Comparison of ENCODE assay signal across 8 cellular contexts in the genomic region with DNA sequence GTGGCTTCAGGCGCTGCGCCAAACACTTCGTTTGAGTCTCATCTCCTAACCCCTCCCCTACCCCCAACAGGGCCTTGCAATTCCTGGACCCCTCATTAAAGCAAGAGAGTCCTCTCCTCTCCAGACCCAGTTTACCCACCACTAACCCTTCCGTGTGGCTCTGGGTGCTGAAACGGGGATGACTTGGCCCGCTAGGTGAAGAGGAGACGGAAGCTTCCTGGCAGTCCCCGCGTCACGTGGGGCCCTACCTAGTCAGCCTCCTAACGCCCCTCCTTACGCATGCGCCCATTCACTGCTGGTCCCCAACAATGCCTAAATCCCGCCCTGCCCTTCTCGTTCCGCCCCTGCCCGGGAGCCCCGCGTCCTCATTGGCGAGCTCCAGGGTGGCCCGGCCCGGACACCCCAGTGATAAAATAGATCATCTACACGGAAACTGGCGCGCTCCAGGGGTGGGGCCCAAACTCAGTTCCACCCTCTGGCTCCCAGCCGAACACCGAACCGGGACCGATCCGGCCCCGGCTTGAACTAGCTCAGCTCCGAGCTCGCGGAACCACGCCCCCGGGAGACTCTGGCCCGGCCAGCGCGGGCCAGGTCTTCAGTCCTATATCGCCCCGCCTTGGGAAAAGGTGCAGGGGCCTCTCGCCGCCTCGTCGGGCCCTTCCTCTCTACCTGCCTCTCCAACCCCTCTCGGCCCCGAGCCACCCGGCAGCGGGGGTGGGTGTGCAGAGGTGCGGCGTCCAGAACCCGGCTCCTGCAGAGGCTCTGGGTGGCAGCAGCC. TPM values are rescaled to one million over a fixed set of nuclear protein-coding genes. Genes with fewer than 3 reads are reported as not detected.
DNase-seq lines count a peak whose midpoint lies in the region; ATAC-seq and TF ChIP-seq lines count a peak whose summit lies in the region.

A gene with protein sequence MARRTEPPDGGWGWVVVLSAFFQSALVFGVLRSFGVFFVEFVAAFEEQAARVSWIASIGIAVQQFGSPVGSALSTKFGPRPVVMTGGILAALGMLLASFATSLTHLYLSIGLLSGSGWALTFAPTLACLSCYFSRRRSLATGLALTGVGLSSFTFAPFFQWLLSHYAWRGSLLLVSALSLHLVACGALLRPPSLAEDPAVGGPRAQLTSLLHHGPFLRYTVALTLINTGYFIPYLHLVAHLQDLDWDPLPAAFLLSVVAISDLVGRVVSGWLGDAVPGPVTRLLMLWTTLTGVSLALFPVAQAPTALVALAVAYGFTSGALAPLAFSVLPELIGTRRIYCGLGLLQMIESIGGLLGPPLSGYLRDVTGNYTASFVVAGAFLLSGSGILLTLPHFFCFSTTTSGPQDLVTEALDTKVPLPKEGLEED (plus strand): TSS at position 425 of the 778 bp plus-strand sequence. CDS start 368 bp downstream, outside the sequence.

- H3K79me2 ChIP-seq in fibroblast of lung (ENCODE audit: control insufficient read depth, insufficient read depth, low read length) = no peaks in the 10 kb centered on the region

- POLR2A ChIA-PET in RWPE1 (lab: Yijun Ruan, JAX; ENCODE audit: low non-redundant PET) = interaction anchor here (1.0 to 1.2 kb wide), 3 partner anchors 10 to 109 kb away, joined by 3 to 4 read pairs (median 3); no protein-coding TSS in a partner anchor

- peak within 1 kb of the TSS; percentile 97 for H3K4me3 Mint-ChIP-seq in activated T-helper 17 cell treated with anti-CD3 and anti-CD28 coated beads, Interleukin-2, amount 50 U/mL, for 72 hours
- peak within 1 kb of the TSS; percentile 89 to 99 (median 96) for H3K4me3 Mint-ChIP-seq in naive B cell
- peak within 1 kb of the TSS; percentile 94 for H3K4me3 Mint-ChIP-seq in stimulated activated memory B cell treated with anti-CD40 and anti-IgM and Interleukin-4, amounts not matched to agents 10 μg/mL and 1 μg/mL and 100 μg/mL, for 72 hours

- no peaks in the 10 kb centered on the region for H3K9me3 Mint-ChIP-seq in activated T-helper 17 cell treated with anti-CD3 and anti-CD28 coated beads, Interleukin-2, amount 50 U/mL, for 72 hours
- no peaks in the 10 kb centered on the region for H3K9me3 Mint-ChIP-seq in naive B cell
- no peaks in the 10 kb centered on the region for H3K9me3 Mint-ChIP-seq in stimulated activated memory B cell treated with anti-CD40 and anti-IgM and Interleukin-4, amounts not matched to agents 10 μg/mL and 1 μg/mL and 100 μg/mL, for 72 hours

- no peaks in the 10 kb centered on the region for H3K27me3 Mint-ChIP-seq in activated T-helper 17 cell treated with anti-CD3 and anti-CD28 coated beads, Interleukin-2, amount 50 U/mL, for 72 hours
- H3K27me3 Mint-ChIP-seq in naive B cell = no peaks in the 10 kb centered on the region
- no peaks in the 10 kb centered on the region for H3K27me3 Mint-ChIP-seq in stimulated activated memory B cell treated with anti-CD40 and anti-IgM and Interleukin-4, amounts not matched to agents 10 μg/mL and 1 μg/mL and 100 μg/mL, for 72 hours

- H3K9ac ChIP-seq in fibroblast of lung (ENCODE audit: insufficient read depth, low read length) = peak within 1 kb of the TSS; percentile 52

- no peaks in the 10 kb centered on the region for H3K27me3 ChIP-seq in fibroblast of lung (ENCODE audit: control insufficient read depth, insufficient read depth, low read length)

- DNase-seq in EL = peak; percentile 98
- peak; percentile 72 for DNase-seq in GOT3 (lab: John Stamatoyannopoulos, UW)
- DNase-seq in LHCN-M2 (ENCODE audit: low read depth) = peak; percentile 91
- DNase-seq in RWPE1 (ENCODE audit: low spot score) = peak; percentile 100
- DNase-seq in fibroblast of lung (ENCODE audit: low read depth in 2 of 2) = peak; percentile 92
- peak; percentile 97 for DNase-seq in naive B cell

- H3K4me1 ChIP-seq in fibroblast of lung (ENCODE audit: control insufficient read depth, extremely low read depth, insufficient read depth, low read length) = peaks cover 5% of the 10 kb centered on the region

- H3K36me3 Mint-ChIP-seq in activated T-helper 17 cell treated with anti-CD3 and anti-CD28 coated beads, Interleukin-2, amount 50 U/mL, for 72 hours (ENCODE audit: low read depth) = peaks cover 17% of the 10 kb centered on the region
- no peaks in the 10 kb centered on the region for H3K36me3 Mint-ChIP-seq in naive B cell
- H3K36me3 Mint-ChIP-seq in stimulated activated memory B cell treated with anti-CD40 and anti-IgM and Interleukin-4, amounts not matched to agents 10 μg/mL and 1 μg/mL and 100 μg/mL, for 72 hours = no peaks in the 10 kb centered on the region

- H3K27ac ChIP-seq in RWPE1 (peak within 1 kb of the TSS; percentile 90), fibroblast of lung (ENCODE audit: insufficient read depth, low read length) (peak within 1 kb of the TSS; percentile 85)

- no peaks in the 10 kb centered on the region for H4K20me1 ChIP-seq in fibroblast of lung (ENCODE audit: control insufficient read depth, extremely low read depth, insufficient read depth, low read length)

- H3K4me3 ChIP-seq in fibroblast of lung (replicated peaks in 1 of 4; ENCODE audit: control extremely low read depth in 1 of 4, insufficient read depth in 1 of 4, low read depth in 3 of 4, low read length in 4 of 4) = peak within 1 kb of the TSS; percentile 75 to 91 (median 79)

- H3K27ac Mint-ChIP-seq in activated T-helper 17 cell treated with anti-CD3 and anti-CD28 coated beads, Interleukin-2, amount 50 U/mL, for 72 hours = peak within 1 kb of the TSS; percentile 99
- H3K27ac Mint-ChIP-seq in naive B cell = peak within 1 kb of the TSS; percentile 97 to 100 (median 98)
- peak within 1 kb of the TSS; percentile 98 for H3K27ac Mint-ChIP-seq in stimulated activated memory B cell treated with anti-CD40 and anti-IgM and Interleukin-4, amounts not matched to agents 10 μg/mL and 1 μg/mL and 100 μg/mL, for 72 hours

- no peaks in the 10 kb centered on the region for H3K36me3 ChIP-seq in fibroblast of lung (ENCODE audit: control insufficient read depth, insufficient read depth, low read length)

- peak within 1 kb of the TSS; percentile 92 for H3K4me2 ChIP-seq in fibroblast of lung (ENCODE audit: extremely low read depth, insufficient read depth, low read length)

- no peaks in the 10 kb centered on the region for H3K9me3 ChIP-seq in fibroblast of lung (ENCODE audit: control insufficient read depth, insufficient read depth, low read depth, low read length)

- peak within 1 kb of the TSS; percentile 94 for H2AFZ ChIP-seq in fibroblast of lung (ENCODE audit: low read length)

- TF ChIP-seq CTCF in RWPE1 (conservative IDR thresholded peaks at IDR 0.05; ENCODE audit: low read depth) (no peak), fibroblast of lung (conservative IDR thresholded peaks at IDR 0.05 in 1 of 2, IDR thresholded peaks at IDR 0.05 in 1 of 2; ENCODE audit: low read depth in 1 of 2, low read length in 2 of 2) (no peak)

- CTCF ChIA-PET in RWPE1 (lab: Yijun Ruan, JAX) = interaction anchor here (0.6 to 1.6 kb wide), 5 partner anchors 10 to 1031 kb away, joined by 3 to 6 read pairs (median 4); no protein-coding TSS in a partner anchor

- peak; percentile 95 for ATAC-seq in activated T-helper 17 cell treated with anti-CD3 and anti-CD28 coated beads, Interleukin-2, amount 50 U/mL, for 72 hours (replicated peaks)
- ATAC-seq in naive B cell (ENCODE audit: low read depth in 2 of 2) = peak; percentile 88 to 92
- peak; percentile 97 for ATAC-seq in stimulated activated memory B cell treated with anti-CD40 and anti-IgM and Interleukin-4, amounts not matched to agents 10 μg/mL and 1 μg/mL and 100 μg/mL, for 72 hours

- peaks cover 14% of the 10 kb centered on the region for H3K4me1 Mint-ChIP-seq in activated T-helper 17 cell treated with anti-CD3 and anti-CD28 coated beads, Interleukin-2, amount 50 U/mL, for 72 hours
- peaks cover 37 to 52% (median 44%) of the 10 kb centered on the region in 3 donors for H3K4me1 Mint-ChIP-seq in naive B cell
- peaks cover 55% of the 10 kb centered on the region for H3K4me1 Mint-ChIP-seq in stimulated activated memory B cell treated with anti-CD40 and anti-IgM and Interleukin-4, amounts not matched to agents 10 μg/mL and 1 μg/mL and 100 μg/mL, for 72 hours

RNA-seq across cellular contexts. Expression of the gene that starts here (rescaled TPM):
- total RNA-seq in LHCN-M2 (2014; rRNA removed) (0.63 TPM in 1 of 2 replicates, not detected in the other), fibroblast of lung (0.26 and 1.3 TPM in 2 replicates)
- 2.8 TPM for polyA plus RNA-seq in LHCN-M2 (2012)
- total RNA-seq in activated T-helper 17 cell treated with anti-CD3 and anti-CD28 coated beads, Interleukin-2, amount 50 U/mL, for 72 hours = 10 to 100 TPM; 10.7 to 11.8 TPM
- polyA plus RNA-seq in fibroblast of lung (1.4 and 1.6 TPM in 2 replicates), naive B cell (ENCODE audit: low read depth in 6 of 6) (1 to 10 TPM in 5 of 6 donors, under 1 TPM in 1; 0.66 to 3.0 (median 2.4) TPM)
- 2.0 and 2.8 TPM in 2 replicates for polyA plus RNA-seq in fibroblast of lung (2012)
- polyA minus RNA-seq in fibroblast of lung (ENCODE audit: low replicate concordance) = 5.9 and 6.5 TPM in 2 replicates

Comparison
In these comparisons a context has a peak if more than half of its experiments do, and no peak if none do; other contexts are left out.
1. Peak in every context shown above with its lines: DNase-seq, ATAC-seq, H3K4me3 ChIP-seq and H3K27ac ChIP-seq.